ENCODE assay signal across 16 cellular contexts in genomic region chr11:27926469-27926868, GRCh38.
DNase-seq lines count a peak whose midpoint lies in the region; ATAC-seq and TF ChIP-seq lines count a peak whose summit lies in the region.
"Had no signal": no experiment of that assay in that cellular context is flagged by ENCODE, and none has a peak within 500 bp of the region (broad histone marks: within the 10 kb centered on the region; RNA-seq: fewer than 3 reads in every experiment).

No MANE protein-coding gene starts in this region.

- H3K4me2 ChIP-seq in SK-N-SH = no peak overlapping the region

- H3K9me2 ChIP-seq in SK-N-SH = 0 out of 2 replicates have a peak, but pooled peaks cover 4% of the 10 kb centered on the region

- no peaks in the 10 kb centered on the region for H3K79me2 ChIP-seq in SK-N-SH (ENCODE audit: insufficient read depth)

- no peaks in the 10 kb centered on the region for H3F3A ChIP-seq in SK-N-SH (replicated peaks; ENCODE audit: insufficient read depth)

- no peak overlapping the region for H3K27ac Mint-ChIP-seq in activated CD4-positive, alpha-beta T cell treated with anti-CD3 and anti-CD28 coated beads for 36 hours
- H3K27ac Mint-ChIP-seq: IgD-negative memory B cell had no signal

- no peak overlapping the region for H3K9ac ChIP-seq in SK-N-SH

- H3K36me3 Mint-ChIP-seq in activated CD4-positive, alpha-beta T cell treated with anti-CD3 and anti-CD28 coated beads for 36 hours (ENCODE audit: low read depth) = no peaks in the 10 kb centered on the region
- H3K36me3 Mint-ChIP-seq: IgD-negative memory B cell had no signal

- peak overlapping the region; percentile 23; the same call in 1 of the 2 replicates for H2AFZ ChIP-seq in SK-N-SH (ENCODE audit: low read depth)

- POLR2A ChIA-PET in SK-N-SH (lab: Yijun Ruan, JAX) = no interaction called here
- POLR2A ChIA-PET in activated CD4-positive, alpha-beta T cell treated with anti-CD3 and anti-CD28 coated beads for 36 hours (lab: Charles Lee) = no interaction called here

- intact Hi-C loops in activated CD4-positive, alpha-beta T cell treated with anti-CD3 and anti-CD28 coated beads for 36 hours (cut with DNase I, micrococcal nuclease) = no loop called here

- H4K20me1 ChIP-seq in SK-N-SH (ENCODE audit: insufficient read depth) = no peaks in the 10 kb centered on the region

- peaks cover 0 to 3% of the 10 kb centered on the region in 2 experiments; a peak in 1 of 4 replicates for H3K4me1 ChIP-seq in SK-N-SH (ENCODE audit: control insufficient read depth in 1 of 2, insufficient read depth in 2 of 2, low read depth in 1 of 2, low read length in 1 of 2)
- peaks cover 12% of the 10 kb centered on the region for H3K4me1 ChIP-seq in SJSA1 (replicated peaks)

- WGBS in SK-N-SH (ENCODE audit: low lambda C conversion rate) = 73% methylated on average over 2 of the region's 2 CpGs

- CTCF ChIA-PET in SK-N-SH (lab: Yijun Ruan, JAX) = no interaction called here
- CTCF ChIA-PET in activated CD4-positive, alpha-beta T cell treated with anti-CD3 and anti-CD28 coated beads for 36 hours (lab: Charles Lee) = no interaction called here

- TF ChIP-seq CTCF in SK-N-SH (IDR thresholded peaks at IDR 0.05) = no peak

- no peaks in the 10 kb centered on the region for H3K4me1 Mint-ChIP-seq in activated CD4-positive, alpha-beta T cell treated with anti-CD3 and anti-CD28 coated beads for 36 hours
- H3K4me1 Mint-ChIP-seq: IgD-negative memory B cell had no signal

- H3K36me3 ChIP-seq in SK-N-SH (replicated peaks in 1 of 2; ENCODE audit: control insufficient read depth in 1 of 2, insufficient read depth in 2 of 2, low read length in 1 of 2) (peaks cover 0 to under 1% of the 10 kb centered on the region in 2 experiments), SJSA1 (no peaks in the 10 kb centered on the region)

- DNase-seq in SK-N-SH (no peak), SJSA1 (ENCODE audit: low read depth in 1 of 2, low spot score in 2 of 2) (no peak), dedifferentiated amniotic fluid mesenchymal stem cell (ENCODE audit: extremely low spot score) (peak; percentile 8), NCI-H187 treated with DMSO at 0.1 percent for 48 hours (lab: John Stamatoyannopoulos, UW) (no peak), HT-29 (ENCODE audit: low spot score) (no peak), NK-92 (lab: John Stamatoyannopoulos, UW; ENCODE audit: unreplicated experiment) (no peak)
- DNase-seq in activated CD4-positive, alpha-beta T cell treated with anti-CD3 and anti-CD28 coated beads for 36 hours = no peak
- DNase-seq: C1 segment of cervical spinal cord, DMS153, H7, NCI-H2107, SHP77 had no signal

- H3K27me3 Mint-ChIP-seq in activated CD4-positive, alpha-beta T cell treated with anti-CD3 and anti-CD28 coated beads for 36 hours = peaks cover 2% of the 10 kb centered on the region

- no peak overlapping the region for H3K4me3 Mint-ChIP-seq in activated CD4-positive, alpha-beta T cell treated with anti-CD3 and anti-CD28 coated beads for 36 hours
- H3K4me3 Mint-ChIP-seq: IgD-negative memory B cell had no signal

- H3K27me3 ChIP-seq in SK-N-SH (ENCODE audit: insufficient read depth) (no peaks in the 10 kb centered on the region), SJSA1 (replicated peaks) (no peaks in the 10 kb centered on the region)

- H3K9me3 ChIP-seq in SK-N-SH (peaks cover 6% of the 10 kb centered on the region; the same call in 1 of the 2 replicates), SJSA1 (replicated peaks) (no peaks in the 10 kb centered on the region)

- no peaks in the 10 kb centered on the region for H3K9me3 Mint-ChIP-seq in activated CD4-positive, alpha-beta T cell treated with anti-CD3 and anti-CD28 coated beads for 36 hours (ENCODE audit: low read depth)
- H3K9me3 Mint-ChIP-seq: IgD-negative memory B cell had no signal

- H3K4me3 ChIP-seq in SK-N-SH (ENCODE audit: low read depth in 2 of 2, low read length in 1 of 2) = no peak overlapping the region
- H3K4me3 ChIP-seq in SJSA1 = no peak overlapping the region

- TF ChIP-seq EP300 in SK-N-SH (IDR thresholded peaks at IDR 0.05; ENCODE audit: borderline replicate concordance in 1 of 2, low read depth in 1 of 2, low read length in 1 of 2) = no peak

- no peak for TF ChIP-seq RAD21 in SK-N-SH (IDR thresholded peaks at IDR 0.05; ENCODE audit: low read length)

- no peak overlapping the region for H3K27ac ChIP-seq in SK-N-SH (ENCODE audit: low read depth in 2 of 2, low read length in 1 of 2)
- H3K27ac ChIP-seq in SJSA1 = peak overlapping the region; percentile 35; the same call in 1 of the 2 replicates
- H3K27ac ChIP-seq: 22Rv1 had no signal

- no peak for ATAC-seq in SK-N-SH treated with all-trans-retinoic acid at 6 μM for 48 hours
- no peak for ATAC-seq in activated CD4-positive, alpha-beta T cell treated with anti-CD3 and anti-CD28 coated beads for 36 hours
- ATAC-seq: Panc1 had no signal

TF ChIP-seq in SK-N-SH, 30 proteins besides CTCF, POLR2A, EP300 and RAD21 (continues in another document):
- TF ChIP-seq, protein P1, sequence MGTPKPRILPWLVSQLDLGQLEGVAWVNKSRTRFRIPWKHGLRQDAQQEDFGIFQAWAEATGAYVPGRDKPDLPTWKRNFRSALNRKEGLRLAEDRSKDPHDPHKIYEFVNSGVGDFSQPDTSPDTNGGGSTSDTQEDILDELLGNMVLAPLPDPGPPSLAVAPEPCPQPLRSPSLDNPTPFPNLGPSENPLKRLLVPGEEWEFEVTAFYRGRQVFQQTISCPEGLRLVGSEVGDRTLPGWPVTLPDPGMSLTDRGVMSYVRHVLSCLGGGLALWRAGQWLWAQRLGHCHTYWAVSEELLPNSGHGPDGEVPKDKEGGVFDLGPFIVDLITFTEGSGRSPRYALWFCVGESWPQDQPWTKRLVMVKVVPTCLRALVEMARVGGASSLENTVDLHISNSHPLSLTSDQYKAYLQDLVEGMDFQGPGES (IDR thresholded peaks at IDR 0.05; ENCODE audit: low read depth, low read length) = no peak
- TF ChIP-seq MAX (IDR thresholded peaks at IDR 0.05; ENCODE audit: low read depth) = no peak
- TF ChIP-seq CHD2 (IDR thresholded peaks at IDR 0.05; ENCODE audit: low read length, partially characterized antibody) = no peak
- TF ChIP-seq USF2 (IDR thresholded peaks at IDR 0.05; ENCODE audit: borderline replicate concordance, low read depth, low read length) = no peak
- no peak for TF ChIP-seq FOXJ3 (CRISPR knock-in tag; IDR thresholded peaks at IDR 0.05)
- no peak for TF ChIP-seq TAF1 (IDR thresholded peaks at IDR 0.05; ENCODE audit: borderline replicate concordance, low read depth, low read length)
- TF ChIP-seq RFX5 (IDR thresholded peaks at IDR 0.05; ENCODE audit: low read length) = no peak
- TF ChIP-seq NFIC (IDR thresholded peaks at IDR 0.05; ENCODE audit: borderline replicate concordance) = no peak
- TF ChIP-seq MXI1 (IDR thresholded peaks at IDR 0.05; ENCODE audit: low read depth, low read length) = no peak
- TF ChIP-seq FOSL2 (IDR thresholded peaks at IDR 0.05; ENCODE audit: borderline replicate concordance, low read depth) = no peak
- no peak for TF ChIP-seq YY1 (IDR thresholded peaks at IDR 0.05; ENCODE audit: low read depth)
- TF ChIP-seq GATA2 (CRISPR knock-in tag; IDR thresholded peaks at IDR 0.05) = no peak

TF ChIP-seq in SK-N-SH treated with all-trans-retinoic acid at 6 μM for 48 hours, 23 proteins besides CTCF, POLR2A, EP300 and RAD21:
- TF ChIP-seq OSR1 (CRISPR knock-in tag; IDR thresholded peaks at IDR 0.05) = no peak
- TF ChIP-seq CSRNP3 (CRISPR knock-in tag; IDR thresholded peaks at IDR 0.05) = no peak
- TF ChIP-seq CREB5 (CRISPR knock-in tag; IDR thresholded peaks at IDR 0.05; ENCODE audit: low read depth) = no peak
- no peak for TF ChIP-seq ZC3H10 (CRISPR knock-in tag; IDR thresholded peaks at IDR 0.05)
- TF ChIP-seq ZNF8 (CRISPR knock-in tag; IDR thresholded peaks at IDR 0.05) = no peak
- TF ChIP-seq BACH2 (CRISPR knock-in tag; IDR thresholded peaks at IDR 0.05; ENCODE audit: borderline replicate concordance) = no peak
- TF ChIP-seq ESRRG (CRISPR knock-in tag; IDR thresholded peaks at IDR 0.05) = no peak
- no peak for TF ChIP-seq TCF4 (CRISPR knock-in tag; IDR thresholded peaks at IDR 0.05; ENCODE audit: borderline replicate concordance)
- no peak for TF ChIP-seq ISL1 (CRISPR knock-in tag; IDR thresholded peaks at IDR 0.05)
